In genomic region chr21:44361903-44362302, GRCh38 we compare ENCODE assay signal across 1 cellular context. TPM values are rescaled to one million over a fixed set of nuclear protein-coding genes. Genes with fewer than 3 reads are reported as not detected.
"Had no signal": no experiment of that assay in that cellular context is flagged by ENCODE, and none has a peak within 500 bp of the region (broad histone marks: within the 10 kb centered on the region; RNA-seq: fewer than 3 reads in every experiment).

No MANE protein-coding gene starts in this region.

RNA-seq across cellular contexts. Expression of gene TRPM2, which starts 8.5 kb away (rescaled TPM):
- total RNA-seq: cardiac muscle cell had no signal
- polyA plus RNA-seq: cardiac muscle cell had no signal
